ENCODE assay signal across 9 cellular contexts in genomic region chr1:109274533-109275476, GRCh38. TPM values are rescaled to one million over a fixed set of nuclear protein-coding genes. Genes with fewer than 3 reads are reported as not detected.
DNase-seq lines count a peak whose midpoint lies in the region; ATAC-seq, FAIRE-seq and TF ChIP-seq lines count a peak whose summit lies in the region.
"Had no signal": no experiment of that assay in that cellular context is flagged by ENCODE, and none has a peak within 500 bp of the region (broad histone marks: within the 10 kb centered on the region; RNA-seq: fewer than 3 reads in every experiment).

No MANE protein-coding gene starts in this region.

- H3K36me3 ChIP-seq in BE2C (peaks cover 7% of the 10 kb centered on the region), bronchial epithelial cell (ENCODE audit: control insufficient read depth, insufficient read depth, low read length) (peaks cover 28% of the 10 kb centered on the region), mesendoderm (ENCODE audit: control insufficient read depth, insufficient read depth, low read length) (peaks cover 5% of the 10 kb centered on the region)

- no peak overlapping the region for H3K18ac ChIP-seq in mesendoderm (ENCODE audit: low read length)

- H3K9ac ChIP-seq in mesendoderm (ENCODE audit: low read length) = peak overlapping the region; percentile 19

- ATAC-seq in HG02571 (IDR thresholded peaks at IDR 0.05; ENCODE audit: unreplicated experiment) = no peak

- H3K4me1 ChIP-seq in BE2C = peaks cover 9% of the 10 kb centered on the region
- H3K4me1 ChIP-seq in mesendoderm (ENCODE audit: control insufficient read depth, low read depth, low read length) = peaks cover 2% of the 10 kb centered on the region

- H3K4ac ChIP-seq in mesendoderm (ENCODE audit: low read depth, low read length) = no peak overlapping the region

- TF ChIP-seq CTCF in BE2C (IDR thresholded peaks at IDR 0.05; ENCODE audit: low read depth, low read length) (no peak), bronchial epithelial cell (IDR thresholded peaks at IDR 0.05; ENCODE audit: insufficient read depth, low read length, severe bottlenecking) (no peak)

- no peak overlapping the region for H3K27ac ChIP-seq in mesendoderm (ENCODE audit: low read depth, low read length)

- no peak overlapping the region for H2BK5ac ChIP-seq in mesendoderm (ENCODE audit: low read length)

- no peak overlapping the region for H4K8ac ChIP-seq in mesendoderm (ENCODE audit: low read depth, low read length)

- H2AK5ac ChIP-seq in mesendoderm (ENCODE audit: low read length) = no peak overlapping the region

- no peak for FAIRE-seq in bronchial epithelial cell (lab: Jason Lieb, UNC)

- H2BK120ac ChIP-seq in mesendoderm (ENCODE audit: low read depth, low read length) = no peak overlapping the region

- no peak overlapping the region for H2BK15ac ChIP-seq in mesendoderm (replicated peaks; ENCODE audit: low read depth)

- no peaks in the 10 kb centered on the region for H3K27me3 ChIP-seq in BE2C
- no peaks in the 10 kb centered on the region for H3K27me3 ChIP-seq in bronchial epithelial cell (ENCODE audit: control insufficient read depth, insufficient read depth, low read length)
- no peaks in the 10 kb centered on the region for H3K27me3 ChIP-seq in mesendoderm (ENCODE audit: insufficient read depth, low read length, poor library complexity)

- WGBS in mesendoderm (ENCODE audit: extremely low coverage, insufficient coverage, low lambda C conversion rate) = no CpG with 5 or more reads among the region's 24 CpGs

- DNase-seq in BE2C (peak; percentile 38), MV-4-11 (lab: John Stamatoyannopoulos, UW) (peak; percentile 78), bronchial epithelial cell (ENCODE audit: low read depth) (peak; percentile 95), mesendoderm (peak; percentile 72), DMS114 treated with DMSO at 0.1 percent for 48 hours (lab: John Stamatoyannopoulos, UW; ENCODE audit: unreplicated experiment) (no peak), HuH-7 (ENCODE audit: low spot score) (no peak)
- no peak for DNase-seq in stimulated activated CD4-positive, alpha-beta T cell treated with anti-CD3 and anti-CD28 coated beads, Interleukin-2, amount 100 ng/mL, for 48 hours
- DNase-seq: stimulated activated CD4-positive, alpha-beta T cell treated with anti-CD3 and anti-CD28 coated beads, Interleukin-15, amount 100 ng/mL, for 24 hours had no signal

- no peaks in the 10 kb centered on the region for H3K9me3 ChIP-seq in BE2C

- peak overlapping the region; percentile 45 for H3K23ac ChIP-seq in mesendoderm (ENCODE audit: low read length)

- no peak overlapping the region for H3K4me3 ChIP-seq in BE2C (ENCODE audit: low read depth, low read length)
- no peak overlapping the region for H3K4me3 ChIP-seq in bronchial epithelial cell (ENCODE audit: low read depth, low read length)
- H3K4me3 ChIP-seq in mesendoderm (ENCODE audit: low read length) = no peak overlapping the region

- no peak overlapping the region for H3K4me2 ChIP-seq in mesendoderm (ENCODE audit: low read length)

- no peak overlapping the region for H4K5ac ChIP-seq in mesendoderm (ENCODE audit: low read length)

- H3K79me2 ChIP-seq in mesendoderm (ENCODE audit: control insufficient read depth, insufficient read depth, low read length) = no peaks in the 10 kb centered on the region

- H3K79me1 ChIP-seq in mesendoderm (ENCODE audit: low read length) = no peaks in the 10 kb centered on the region

- H3K56ac ChIP-seq in mesendoderm (ENCODE audit: low read length) = peak overlapping the region; percentile 15

RNA-seq across cellular contexts. Expression of gene PSRC1, which starts 8.1 kb away (rescaled TPM):
- polyA plus RNA-seq in BE2C (2012; ENCODE audit: insufficient read depth, insufficient read length, low read depth) = 6.6 TPM
- total RNA-seq in bronchial epithelial cell = 1.1 and 1.8 TPM in 2 replicates
- polyA plus RNA-seq in mesendoderm (2013, experiment 1 of 2) = 57.7 TPM
- polyA plus RNA-seq in mesendoderm (2013, experiment 2 of 2) = 61.1 TPM

RNA-seq across cellular contexts. Expression of gene CELSR2, which starts 25.5 kb away (rescaled TPM):
- 39.5 TPM for polyA plus RNA-seq in BE2C (2012; ENCODE audit: insufficient read depth, insufficient read length, low read depth)
- total RNA-seq in bronchial epithelial cell = 9.2 and 30.6 TPM in 2 replicates
- polyA plus RNA-seq in mesendoderm (2013, experiment 1 of 2) = 2.9 TPM
- polyA plus RNA-seq in mesendoderm (2013, experiment 2 of 2) = 2.9 TPM

RNA-seq across cellular contexts. Expression of gene MYBPHL, which starts 32.0 kb away (rescaled TPM):
- 0.66 TPM for polyA plus RNA-seq in BE2C (2012; ENCODE audit: insufficient read depth, insufficient read length, low read depth)
- total RNA-seq in bronchial epithelial cell = 0.26 TPM in 1 of 2 replicates, not detected in the other
- 0.17 TPM for polyA plus RNA-seq in mesendoderm (2013, experiment 1 of 2)
- polyA plus RNA-seq in mesendoderm (2013, experiment 2 of 2) = 0.21 TPM

Comparison
In these comparisons a context has a peak if more than half of its experiments do, and no peak if none do; other contexts are left out.
1. DNase-seq: peak in BE2C (single experiment), MV-4-11 (single experiment), bronchial epithelial cell (single experiment) and mesendoderm (single experiment); none in stimulated activated CD4-positive, alpha-beta T cell treated with anti-CD3 and anti-CD28 coated beads, Interleukin-2, amount 100 ng/mL, for 48 hours (0 of 2), DMS114 treated with DMSO at 0.1 percent for 48 hours (single experiment) and HuH-7 (single experiment).